In the genomic region with DNA sequence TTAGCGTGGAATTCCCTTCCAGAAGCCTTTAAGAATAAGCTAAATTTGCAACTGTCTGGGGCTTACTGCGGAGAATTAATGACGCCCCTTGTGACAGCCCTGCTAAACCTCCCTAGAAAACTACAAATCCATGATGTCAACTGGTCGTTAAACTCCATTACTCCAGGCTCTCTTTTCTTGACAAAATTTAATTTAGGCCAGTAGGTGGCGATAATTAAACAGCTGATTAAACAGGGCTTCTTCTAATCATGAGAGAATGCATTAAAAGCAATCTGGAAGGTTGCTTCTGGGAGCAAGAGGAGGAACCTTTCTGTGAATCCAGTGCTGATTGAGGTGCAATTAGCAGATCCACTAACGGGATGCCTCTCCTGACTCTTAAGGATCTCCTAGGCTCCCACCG, we compare ENCODE assay signal across 8 cellular contexts. TPM values are rescaled to one million over a fixed set of nuclear protein-coding genes. Genes with fewer than 3 reads are reported as not detected.
A peak's percentile ranks its signal among the peaks of the same experiment; 100 is the strongest.
DNase-seq lines count a peak whose midpoint lies in the region; ATAC-seq and TF ChIP-seq lines count a peak whose summit lies in the region.

No MANE protein-coding gene starts in this region.

- ATAC-seq in GM19467 (IDR thresholded peaks at IDR 0.05; ENCODE audit: unreplicated experiment), result no peak

- TF ChIP-seq CTCF in GM12873 (IDR thresholded peaks at IDR 0.05; ENCODE audit: insufficient read depth, low read depth, low read length, missing control alignments) (peak; percentile 46), MCF 10A (IDR thresholded peaks at IDR 0.05; ENCODE audit: unreplicated experiment) (peak; percentile 46)

- no peak overlapping the region for H3K27ac Mint-ChIP-seq in MCF 10A (ENCODE audit: low read depth, unreplicated experiment)

- intact Hi-C loops in MCF 10A (cut with micrococcal nuclease), result loop anchor here (1.0 to 5.0 kb wide), 5 partner anchors 114 to 821 kb away; no protein-coding TSS in a partner anchor

- no peaks in the 10 kb centered on the region for H3K9me3 Mint-ChIP-seq in MCF 10A (ENCODE audit: unreplicated experiment)

- POLR2A ChIA-PET in MCF 10A (lab: Yijun Ruan, JAX), result interaction anchor here (0.6 to 1.6 kb wide), 4 partner anchors 181 to 830 kb away, joined by 4 to 5 read pairs (median 4); no protein-coding TSS in a partner anchor

- CTCF ChIA-PET in MCF 10A (lab: Yijun Ruan, JAX), result interaction anchor here (0.5 to 4.4 kb wide), 33 partner anchors 9 to 882 kb away, joined by 3 to 32 read pairs (median 4); partner anchors contain the start of gene AIPL1

- H3K36me3 Mint-ChIP-seq in MCF 10A (ENCODE audit: insufficient read depth, unreplicated experiment), result no peaks in the 10 kb centered on the region

- peaks cover 52% of the 10 kb centered on the region for H3K27me3 Mint-ChIP-seq in MCF 10A (ENCODE audit: insufficient read depth, unreplicated experiment)

- H3K4me3 Mint-ChIP-seq in MCF 10A (ENCODE audit: unreplicated experiment), result no peak overlapping the region

- peak; percentile 55 for DNase-seq in A172 (ENCODE audit: low spot score)
- peak; percentile 55 to 72 for DNase-seq in NCI-H446 (lab: John Stamatoyannopoulos, UW)
- DNase-seq in MCF 10A (ENCODE audit: unreplicated experiment), result peak; percentile 59
- DNase-seq in left kidney (ENCODE audit: low read depth, low spot score), result peak; percentile 90
- no peak for DNase-seq in activated CD4-positive, alpha-beta T cell treated with anti-CD3 and anti-CD28 coated beads, Interleukin-2, amount 50 U/mL, for 48 hours
- no peak for DNase-seq in SKM-1 treated with dmso at 0.1 percent for 144 hours (lab: John Stamatoyannopoulos, UW; ENCODE audit: unreplicated experiment)

- no TSS peak for BruUV-seq in MCF 10A (replicated peaks; lab: Mats Ljungman, UMichigan)

- peaks cover 2% of the 10 kb centered on the region for H3K4me1 Mint-ChIP-seq in MCF 10A (ENCODE audit: insufficient read depth, unreplicated experiment)

RNA-seq across cellular contexts. Expression of gene NLRP1, which starts 8.1 kb away (rescaled TPM):
- total RNA-seq in A172 (2014; rRNA removed; shearing (Covaris generic)), result 40.7 and 45.2 TPM in 2 replicates
- 29.0 and 33.5 TPM in 2 replicates for total RNA-seq in MCF 10A (2022)

Comparison
In these comparisons a context has a peak if more than half of its experiments do, and no peak if none do; other contexts are left out.
1. DNase-seq: peak in A172 (single experiment), NCI-H446 (2 of 2), MCF 10A (single experiment) and left kidney (single experiment); none in activated CD4-positive, alpha-beta T cell treated with anti-CD3 and anti-CD28 coated beads, Interleukin-2, amount 50 U/mL, for 48 hours (0 of 2) and SKM-1 treated with dmso at 0.1 percent for 144 hours (single experiment).